16 cellular contexts compared by ENCODE assay signal in the genomic region with DNA sequence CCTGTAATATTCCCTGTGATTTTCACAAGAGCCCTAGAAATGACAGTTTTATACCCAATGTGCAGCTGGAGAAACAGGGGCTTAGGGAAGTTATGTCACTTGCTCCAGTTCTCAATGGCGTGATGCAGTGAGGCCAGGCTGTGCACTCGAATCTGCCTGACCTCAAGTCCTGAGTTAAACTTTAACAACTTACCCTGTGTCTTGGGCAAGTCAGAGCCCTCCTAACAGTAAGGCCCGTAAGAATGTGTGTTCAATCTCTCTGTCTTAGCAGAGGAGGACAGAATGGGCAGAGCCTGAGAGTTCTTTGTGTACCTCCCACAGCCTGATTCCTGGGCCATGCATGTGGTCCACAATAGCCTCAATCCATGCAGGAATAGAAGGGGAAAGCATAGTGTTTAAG.
A peak's percentile ranks its signal among the peaks of the same experiment; 100 is the strongest.
DNase-seq lines count a peak whose midpoint lies in the region; ATAC-seq, FAIRE-seq and TF ChIP-seq lines count a peak whose summit lies in the region.
"Had no signal": no experiment of that assay in that cellular context is flagged by ENCODE, and none has a peak within 500 bp of the region (broad histone marks: within the 10 kb centered on the region; RNA-seq: fewer than 3 reads in every experiment).

No MANE protein-coding gene starts in this region.

- no peak overlapping the region for H4K5ac ChIP-seq in H1 (ENCODE audit: insufficient read length, low read depth, low read length)

- TF ChIP-seq RAD21 in H1 (IDR thresholded peaks at IDR 0.05 in 1 of 2, conservative IDR thresholded peaks at IDR 0.05 in 1 of 2; ENCODE audit: low read depth in 2 of 2, low read length in 2 of 2): no peak

- H3K4me3 Mint-ChIP-seq in neural progenitor cell: no peak overlapping the region
- H3K4me3 Mint-ChIP-seq: activated CD4-positive, alpha-beta memory T cell treated with anti-CD3 and anti-CD28 coated beads, Interleukin-2, amount 10 ng/mL, durations not matched to agents 7 days and 5 days; stimulated activated naive B cell treated with anti-CD40 and anti-IgM and Interleukin-4, amounts not matched to agents 10 μg/mL and 1 μg/mL and 100 μg/mL, for 72 hours had no signal

- H3K27ac ChIP-seq in H1 (ENCODE audit: low read depth, low read length): no peak overlapping the region
- H3K27ac ChIP-seq in neural progenitor cell: no peak overlapping the region
- H3K27ac ChIP-seq: GM23248 had no signal

- H3K4me3 ChIP-seq in H1 (ENCODE audit: extremely low read depth in 1 of 4, insufficient read depth in 2 of 4, low read depth in 3 of 4, low read length in 4 of 4) (no peak overlapping the region), neural progenitor cell (no peak overlapping the region)
- H3K4me3 ChIP-seq: GM23248, Peyer's patch, smooth muscle cell had no signal

- H3K4me2 ChIP-seq in H1 (ENCODE audit: insufficient read depth in 1 of 2, low read depth in 2 of 2, low read length in 2 of 2) (no peak overlapping the region), neural progenitor cell (no peak overlapping the region)
- H3K4me2 ChIP-seq: smooth muscle cell had no signal

- no peaks in the 10 kb centered on the region for H3K4me1 Mint-ChIP-seq in neural progenitor cell
- H3K4me1 Mint-ChIP-seq: activated CD4-positive, alpha-beta memory T cell treated with anti-CD3 and anti-CD28 coated beads, Interleukin-2, amount 10 ng/mL, durations not matched to agents 7 days and 5 days had no signal

- no peak overlapping the region for H2BK15ac ChIP-seq in H1 (ENCODE audit: low read length)

- CTCF ChIA-PET in H1 (lab: Charles Lee; ENCODE audit: partially characterized antibody): interaction anchor here (0.6 to 4.4 kb wide), 6 partner anchors 10 to 207 kb away, joined by 3 to 40 read pairs (median 3); no protein-coding TSS in a partner anchor

- H2AFZ ChIP-seq in H1 (ENCODE audit: low read length) (no peak overlapping the region), neural progenitor cell (replicated peaks) (peak overlapping the region; percentile 68)
- H2AFZ ChIP-seq: GM23248 had no signal

- H3K14ac ChIP-seq in H1 (ENCODE audit: insufficient read length): no peak overlapping the region

- ATAC-seq in GM18907 (IDR thresholded peaks at IDR 0.05; ENCODE audit: unreplicated experiment) (peak; percentile 69), HG02642 (IDR thresholded peaks at IDR 0.05; ENCODE audit: poor library complexity, unreplicated experiment) (peak; percentile 50), GM21619 (IDR thresholded peaks at IDR 0.05; ENCODE audit: unreplicated experiment) (no peak), GM19351 (IDR thresholded peaks at IDR 0.05; ENCODE audit: unreplicated experiment) (no peak)
- ATAC-seq: stimulated activated naive B cell treated with anti-CD40 and anti-IgM and Interleukin-4, amounts not matched to agents 10 μg/mL and 1 μg/mL and 100 μg/mL, for 72 hours had no signal

- H3K79me1 ChIP-seq in H1 (ENCODE audit: low read depth, low read length): no peaks in the 10 kb centered on the region

- no peak overlapping the region for H3K18ac ChIP-seq in H1 (ENCODE audit: extremely low read depth, low read length)

- no peaks in the 10 kb centered on the region for H3K9me3 ChIP-seq in H1 (ENCODE audit: insufficient read depth in 2 of 2, low read depth in 1 of 2, low read length in 1 of 2)
- H3K9me3 ChIP-seq in neural progenitor cell (ENCODE audit: low read depth): no peaks in the 10 kb centered on the region
- H3K9me3 ChIP-seq: Peyer's patch had no signal

- H3K36me3 Mint-ChIP-seq in neural progenitor cell: no peaks in the 10 kb centered on the region
- H3K36me3 Mint-ChIP-seq: stimulated activated naive B cell treated with anti-CD40 and anti-IgM and Interleukin-4, amounts not matched to agents 10 μg/mL and 1 μg/mL and 100 μg/mL, for 72 hours had no signal

- H3K27me3 Mint-ChIP-seq in neural progenitor cell (ENCODE audit: insufficient read depth, low read depth): no peaks in the 10 kb centered on the region
- H3K27me3 Mint-ChIP-seq: activated CD4-positive, alpha-beta memory T cell treated with anti-CD3 and anti-CD28 coated beads, Interleukin-2, amount 10 ng/mL, durations not matched to agents 7 days and 5 days; stimulated activated naive B cell treated with anti-CD40 and anti-IgM and Interleukin-4, amounts not matched to agents 10 μg/mL and 1 μg/mL and 100 μg/mL, for 72 hours had no signal

- H4K8ac ChIP-seq in H1 (ENCODE audit: extremely low read depth, insufficient read depth, low read length): no peak overlapping the region

- H3K27ac Mint-ChIP-seq in neural progenitor cell: no peak overlapping the region
- H3K27ac Mint-ChIP-seq: activated CD4-positive, alpha-beta memory T cell treated with anti-CD3 and anti-CD28 coated beads, Interleukin-2, amount 10 ng/mL, durations not matched to agents 7 days and 5 days; stimulated activated naive B cell treated with anti-CD40 and anti-IgM and Interleukin-4, amounts not matched to agents 10 μg/mL and 1 μg/mL and 100 μg/mL, for 72 hours had no signal

- 82% methylated on average over 3 of the region's 3 CpGs; no CpG with 5 or more reads in 1 of the 2 experiments for WGBS in H1 (ENCODE audit: extremely low coverage in 1 of 2, insufficient coverage in 1 of 2, insufficient read length in 1 of 2, insufficient replicate concordance in 2 of 2, low coverage in 1 of 2, low lambda C conversion rate in 2 of 2, missing lambda C conversion rate in 1 of 2), 2 experiments

- H2BK120ac ChIP-seq in H1 (replicated peaks; ENCODE audit: low read depth, low read length): no peak overlapping the region

- POLR2A ChIA-PET in H1 (lab: Charles Lee; ENCODE audit: partially characterized antibody): no interaction called here

- no peak for FAIRE-seq in H1 (lab: Jason Lieb, UNC)
- FAIRE-seq: islet of Langerhans, urothelium cell line had no signal

- H4K91ac ChIP-seq in H1 (replicated peaks; ENCODE audit: insufficient read length, low read length): no peak overlapping the region

- no peak overlapping the region for H3K23ac ChIP-seq in H1 (ENCODE audit: insufficient read length)

- H3K9me3 Mint-ChIP-seq in neural progenitor cell: peaks cover 2% of the 10 kb centered on the region
- H3K9me3 Mint-ChIP-seq: activated CD4-positive, alpha-beta memory T cell treated with anti-CD3 and anti-CD28 coated beads, Interleukin-2, amount 10 ng/mL, durations not matched to agents 7 days and 5 days had no signal

- peak overlapping the region; percentile 39; the same call in 1 of the 2 replicates for H2BK12ac ChIP-seq in H1 (ENCODE audit: low read depth, low read length)

- no peaks in the 10 kb centered on the region; the same call in 1 of the 2 replicates for H3K23me2 ChIP-seq in H1 (ENCODE audit: low read depth, low read length)

- H3K36me3 ChIP-seq in H1 (ENCODE audit: control insufficient read depth in 2 of 4, insufficient read depth in 4 of 4, low read length in 3 of 4) (no peaks in the 10 kb centered on the region), neural progenitor cell (no peaks in the 10 kb centered on the region)
- H3K36me3 ChIP-seq: Peyer's patch had no signal

- no peak overlapping the region for H3K4ac ChIP-seq in H1 (replicated peaks; ENCODE audit: insufficient read length, low read depth, low read length)

- H3K9ac ChIP-seq in H1 (replicated peaks in 1 of 4; ENCODE audit: extremely low read depth in 1 of 4, low read depth in 3 of 4, low read length in 3 of 4) (no peak overlapping the region), neural progenitor cell (no peak overlapping the region)
- H3K9ac ChIP-seq: GM23248 had no signal

- DNase-seq in H1 (ENCODE audit: low read depth in 1 of 2, low spot score in 2 of 2) (no peak), neural progenitor cell (ENCODE audit: low spot score) (peak; percentile 20)
- no peak for DNase-seq in effector CD4-positive, alpha-beta T cell
- DNase-seq in activated effector memory CD4-positive, alpha-beta T cell treated with anti-CD3 and anti-CD28 coated beads, Interleukin-2, amount 50 U/mL, for 16 hours: no peak
- DNase-seq: activated CD4-positive, alpha-beta memory T cell treated with anti-CD3 and anti-CD28 coated beads, Interleukin-2, amount 10 ng/mL, durations not matched to agents 7 days and 5 days; GM23248; NCI-H69; stimulated activated naive B cell treated with anti-CD40 and anti-IgM and Interleukin-4, amounts not matched to agents 10 μg/mL and 1 μg/mL and 100 μg/mL, for 72 hours had no signal

- H3F3A ChIP-seq in neural progenitor cell (ENCODE audit: low read depth): peaks cover 3% of the 10 kb centered on the region

- H3K79me2 ChIP-seq in H1 (ENCODE audit: control insufficient read depth in 1 of 2, insufficient read depth in 2 of 2, low read length in 2 of 2) (no peaks in the 10 kb centered on the region), neural progenitor cell (ENCODE audit: low read depth) (no peaks in the 10 kb centered on the region)

- no peak overlapping the region for H2BK5ac ChIP-seq in H1 (ENCODE audit: low read depth, low read length)

- H2AK5ac ChIP-seq in H1 (ENCODE audit: low read depth, low read length): 0 out of 2 replicates have a peak overlapping the region, but pooled peaks have one; percentile 24

- H3K56ac ChIP-seq in H1 (replicated peaks; ENCODE audit: insufficient read length, low read depth, low read length): no peak overlapping the region

- H3K27me3 ChIP-seq in H1 (replicated peaks in 1 of 4; ENCODE audit: control insufficient read depth in 3 of 4, extremely low read depth in 1 of 4, insufficient read depth in 3 of 4, low read length in 3 of 4) (no peaks in the 10 kb centered on the region), neural progenitor cell (no peaks in the 10 kb centered on the region)
- H3K27me3 ChIP-seq: Peyer's patch had no signal

- no peak for TF ChIP-seq POLR2A in H1 (IDR thresholded peaks at IDR 0.05; ENCODE audit: control extremely low read depth in 1 of 2, low read depth in 2 of 2, low read length in 2 of 2)

- no peak overlapping the region for H2BK20ac ChIP-seq in H1 (ENCODE audit: low read length)

- TF ChIP-seq CTCF in H1 (IDR thresholded peaks at IDR 0.05; ENCODE audit: control extremely low read depth in 1 of 3, insufficient read depth in 1 of 3, low read depth in 1 of 3, low read length in 3 of 3) (no peak), neural progenitor cell (IDR thresholded peaks at IDR 0.05) (no peak)

- TF ChIP-seq EP300 in H1 (IDR thresholded peaks at IDR 0.05; ENCODE audit: borderline replicate concordance in 1 of 2, low read depth in 2 of 2, low read length in 2 of 2): no peak

- H3K4me1 ChIP-seq in H1 (replicated peaks in 1 of 4; ENCODE audit: control insufficient read depth in 3 of 4, insufficient read depth in 4 of 4, low read length in 3 of 4) (peaks cover 0 to 6% (median 3%) of the 10 kb centered on the region in 4 experiments; a peak in 4 of 7 replicates), neural progenitor cell (peaks cover 8% of the 10 kb centered on the region)

- no peaks in the 10 kb centered on the region for H4K20me1 ChIP-seq in H1 (replicated peaks in 1 of 2; ENCODE audit: control insufficient read depth in 1 of 2, insufficient read depth in 2 of 2, low read length in 2 of 2)
- H4K20me1 ChIP-seq in neural progenitor cell (ENCODE audit: low read depth): no peaks in the 10 kb centered on the region

TF ChIP-seq in H1, 55 proteins besides CTCF, POLR2A, EP300 and RAD21 (continues in another document):
- TF ChIP-seq NANOG (IDR thresholded peaks at IDR 0.05; ENCODE audit: insufficient read depth, low read depth, low read length, poor library complexity, severe bottlenecking) (no peak), TBP (IDR thresholded peaks at IDR 0.05; ENCODE audit: low read depth, low read length) (no peak), TAF7 (optimal IDR thresholded peaks at IDR 0.05; ENCODE audit: borderline replicate concordance, low read depth, low read length) (no peak)

Comparison
In these comparisons a context has a peak if more than half of its experiments do, and no peak if none do; other contexts are left out.
1. ATAC-seq: peak in GM18907 (single experiment) and HG02642 (single experiment); none in GM21619 (single experiment) and GM19351 (single experiment).